In genomic region chr6:87588756-87589407, GRCh38 we compare ENCODE assay signal across 8 cellular contexts. TPM values are rescaled to one million over a fixed set of nuclear protein-coding genes. Genes with fewer than 3 reads are reported as not detected.
DNase-seq lines count a peak whose midpoint lies in the region; ATAC-seq and TF ChIP-seq lines count a peak whose summit lies in the region.

No MANE protein-coding gene starts in this region.

- WGBS in upper lobe of left lung, 2 donors: 34 to 40% methylated on average over 10 of the region's 10 CpGs

- peak overlapping the region; percentile 94 for H3K4me3 Mint-ChIP-seq in activated naive CD4-positive, alpha-beta T cell treated with anti-CD3 and anti-CD28 coated beads, Interleukin-2, amount 10 ng/mL, durations not matched to agents 7 days and 5 days

- H3K4me3 ChIP-seq in lower lobe of right lung (peak overlapping the region; percentile 83), upper lobe of left lung (peak overlapping the region; percentile 74 to 92 (median 84))

- CTCF ChIA-PET in activated naive CD4-positive, alpha-beta T cell treated with anti-CD3 and anti-CD28 coated beads, Interleukin-2, amount 10 ng/mL, durations not matched to agents 7 days and 5 days (lab: Charles Lee): interaction anchor here (0.6 to 1.4 kb wide), 3 partner anchors 10 to 68 kb away, joined by 3 read pairs; no protein-coding TSS in a partner anchor

- H3K27ac Mint-ChIP-seq in activated naive CD4-positive, alpha-beta T cell treated with anti-CD3 and anti-CD28 coated beads, Interleukin-2, amount 10 ng/mL, durations not matched to agents 7 days and 5 days: peak overlapping the region; percentile 90

- H3K4me1 Mint-ChIP-seq in activated naive CD4-positive, alpha-beta T cell treated with anti-CD3 and anti-CD28 coated beads, Interleukin-2, amount 10 ng/mL, durations not matched to agents 7 days and 5 days: peaks cover 57% of the 10 kb centered on the region

- peaks cover 48% of the 10 kb centered on the region for H3K4me1 ChIP-seq in lower lobe of right lung
- peaks cover 22 to 65% (median 36%) of the 10 kb centered on the region in 4 donors for H3K4me1 ChIP-seq in upper lobe of left lung

- DNase-seq in activated naive CD4-positive, alpha-beta T cell treated with anti-CD3 and anti-CD28 coated beads, Interleukin-2, amount 10 ng/mL, durations not matched to agents 7 days and 5 days: no peak
- no peak for DNase-seq in activated naive CD4-positive, alpha-beta T cell treated with anti-CD3 and anti-CD28 coated beads, Interleukin-2, amount 50 U/mL, for 16 hours
- DNase-seq in astrocyte of the hippocampus (ENCODE audit: low read depth, low spot score) (peak; percentile 25), lower lobe of right lung (no peak), upper lobe of left lung (no peak), activated gamma-delta T cell (lab: John Stamatoyannopoulos, UW) (no peak), NCI-H2081 (lab: John Stamatoyannopoulos, UW) (no peak)
- no peak for DNase-seq in effector CD4-positive, alpha-beta T cell

- TF ChIP-seq CTCF in lower lobe of right lung (IDR thresholded peaks at IDR 0.05): no peak
- no peak for TF ChIP-seq CTCF in upper lobe of left lung (IDR thresholded peaks at IDR 0.05)

- H3K27me3 ChIP-seq in lower lobe of right lung (ENCODE audit: low read depth) (no peaks in the 10 kb centered on the region), upper lobe of left lung (no peaks in the 10 kb centered on the region)

- intact Hi-C loops in lower lobe of right lung (cut with DNase I): no loop called here

- peaks cover 9% of the 10 kb centered on the region for H3K36me3 ChIP-seq in lower lobe of right lung
- H3K36me3 ChIP-seq in upper lobe of left lung: peaks cover 0 to 8% (median 0%) of the 10 kb centered on the region in 4 donors

- H3K27ac ChIP-seq in lower lobe of right lung (peak overlapping the region; percentile 91), upper lobe of left lung (peak overlapping the region; percentile 87 to 93 (median 90))

- H3K36me3 Mint-ChIP-seq in activated naive CD4-positive, alpha-beta T cell treated with anti-CD3 and anti-CD28 coated beads, Interleukin-2, amount 10 ng/mL, durations not matched to agents 7 days and 5 days: peaks cover 31% of the 10 kb centered on the region

- H3K9me3 Mint-ChIP-seq in activated naive CD4-positive, alpha-beta T cell treated with anti-CD3 and anti-CD28 coated beads, Interleukin-2, amount 10 ng/mL, durations not matched to agents 7 days and 5 days: peaks cover 3% of the 10 kb centered on the region

- no peak for TF ChIP-seq EP300 in upper lobe of left lung (IDR thresholded peaks at IDR 0.05)

- H3K9me3 ChIP-seq in lower lobe of right lung: no peaks in the 10 kb centered on the region
- H3K9me3 ChIP-seq in upper lobe of left lung: no peaks in the 10 kb centered on the region

- H3K27me3 Mint-ChIP-seq in activated naive CD4-positive, alpha-beta T cell treated with anti-CD3 and anti-CD28 coated beads, Interleukin-2, amount 10 ng/mL, durations not matched to agents 7 days and 5 days: no peaks in the 10 kb centered on the region

- ATAC-seq in lower lobe of right lung (peak in 1 of 2 donors; percentile 9), upper lobe of left lung (ENCODE audit: low FRiP score in 2 of 2) (no peak)

- no peak for TF ChIP-seq POLR2A in upper lobe of left lung (IDR thresholded peaks at IDR 0.05)

RNA-seq across cellular contexts. Expression of gene RARS2, which starts 0.9 kb away (rescaled TPM):
- 26.4 TPM for total RNA-seq in lower lobe of right lung
- 10 to 100 TPM; 21.9 to 32.5 (median 23.7) TPM for total RNA-seq in upper lobe of left lung

RNA-seq across cellular contexts. Expression of gene ORC3, which starts 1.1 kb away (rescaled TPM):
- total RNA-seq in lower lobe of right lung (16.6 TPM), upper lobe of left lung (10 to 100 TPM; 10.3 to 27.2 (median 17.2) TPM)
